ENCODE assay signal across 8 cellular contexts in the genomic region with DNA sequence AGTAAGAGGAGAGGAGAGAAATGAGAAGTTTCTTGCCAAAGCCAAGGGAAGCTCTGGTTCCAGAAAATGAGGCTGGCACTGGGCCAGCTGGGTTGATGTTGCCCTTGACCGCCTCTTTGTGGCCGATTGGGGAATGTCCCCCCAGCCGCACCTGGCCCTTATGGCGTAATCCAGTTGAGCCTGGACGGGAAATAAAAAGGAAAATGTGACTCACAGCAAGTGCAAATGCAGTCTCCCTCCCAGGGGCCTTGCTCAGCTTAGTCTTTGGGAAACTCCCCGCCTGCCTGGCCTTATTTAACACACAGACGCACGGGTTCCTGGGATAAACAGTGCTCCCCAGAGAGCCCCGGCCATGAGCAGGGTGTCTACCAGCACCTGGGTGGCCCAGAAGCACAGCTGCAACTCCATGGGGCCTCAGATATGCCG.
A peak's percentile ranks its signal among the peaks of the same experiment; 100 is the strongest.
DNase-seq lines count a peak whose midpoint lies in the region; ATAC-seq and TF ChIP-seq lines count a peak whose summit lies in the region.

No MANE protein-coding gene starts in this region.

- DNase-seq in DMS79 (lab: John Stamatoyannopoulos, UW) (peak; percentile 70), NCI-H526 (lab: John Stamatoyannopoulos, UW) (peak; percentile 76 to 91), astrocyte of the spinal cord (ENCODE audit: low read depth, low spot score) (peak; percentile 100)
- DNase-seq in stimulated activated CD4-positive, alpha-beta T cell treated with anti-CD3 and anti-CD28 coated beads, Interleukin-15, amount 100 ng/mL, for 48 hours (ENCODE audit: low read depth in 2 of 2): peak; percentile 23 to 30
- DNase-seq in effector CD4-positive, alpha-beta T cell: no peak

- in situ Hi-C loops in astrocyte of the spinal cord (cut with HindIII; ENCODE audit: low sequenced_read_pairs): no loop called here

- peak; percentile 56 for TF ChIP-seq CTCF in astrocyte of the spinal cord (IDR thresholded peaks at IDR 0.05; ENCODE audit: low read depth, low read length)

- TF ChIP-seq POLR2A in GM19099 (IDR thresholded peaks at IDR 0.05; ENCODE audit: extremely low read depth, insufficient read length, low read depth): peak; percentile 7

- no peaks in the 10 kb centered on the region for H3K36me3 ChIP-seq in iPS-20b (ENCODE audit: insufficient read depth, low read depth, low read length)

- no peaks in the 10 kb centered on the region for H3K27me3 ChIP-seq in iPS-20b (ENCODE audit: insufficient read depth, low read length)

- no peak overlapping the region for H3K4me3 ChIP-seq in astrocyte of the spinal cord (ENCODE audit: low read depth, low read length)
- H3K4me3 ChIP-seq in iPS-20b (ENCODE audit: low read length): no peak overlapping the region

- ATAC-seq in HG03097 (IDR thresholded peaks at IDR 0.05; ENCODE audit: low FRiP score, unreplicated experiment): peak; percentile 74

- no peaks in the 10 kb centered on the region for H3K9me3 ChIP-seq in iPS-20b (ENCODE audit: insufficient read depth, low read depth, low read length)

- peak overlapping the region; percentile 0 for H3K27ac ChIP-seq in iPS-20b (ENCODE audit: low read length)

- H3K4me1 ChIP-seq in iPS-20b (ENCODE audit: insufficient read depth, low read length): peaks cover 11% of the 10 kb centered on the region

- H3K9ac ChIP-seq in iPS-20b (ENCODE audit: low read depth, low read length): peak overlapping the region; percentile 37; the same call in 1 of the 2 replicates
